Comparison of ENCODE assay signal across 18 cellular contexts in the genomic region with DNA sequence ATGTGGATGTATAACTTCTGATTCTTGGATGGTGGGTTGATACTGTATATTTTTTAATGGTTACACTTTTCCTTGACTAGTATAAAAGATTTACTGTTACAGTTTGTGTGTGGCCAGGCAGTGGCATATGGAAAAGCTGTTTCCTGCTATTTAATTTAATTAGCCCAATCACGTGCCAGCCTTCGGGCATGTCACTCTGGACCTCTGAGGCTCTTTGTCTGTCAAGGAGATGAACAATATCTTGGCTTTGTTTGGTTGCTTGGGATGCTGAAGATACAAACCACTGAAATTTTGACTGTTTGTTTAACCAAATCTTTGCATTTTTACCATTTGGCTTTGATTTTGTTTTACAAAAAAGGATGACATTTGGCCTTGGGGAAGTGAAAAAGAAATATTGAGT.
"Had no signal": no experiment of that assay in that cellular context is flagged by ENCODE, and none has a peak within 500 bp of the region (broad histone marks: within the 10 kb centered on the region; RNA-seq: fewer than 3 reads in every experiment).

No MANE protein-coding gene starts in this region.

- H3K9me3 ChIP-seq: adrenal gland, ascending aorta, upper lobe of left lung had no signal

- H3K79me2 ChIP-seq: parathyroid adenoma had no signal

- H3K27ac ChIP-seq: adrenal gland, brain microvascular endothelial cell, foreskin keratinocyte, parathyroid adenoma, upper lobe of left lung, VCaP had no signal

- H3K27me3 ChIP-seq: adrenal gland, ascending aorta, brain microvascular endothelial cell, foreskin keratinocyte, upper lobe of left lung had no signal

- H2AFZ ChIP-seq: parathyroid adenoma had no signal

- H3K4me3 ChIP-seq: adrenal gland, ascending aorta, upper lobe of left lung had no signal

- DNase-seq: activated CD4-positive, alpha-beta T cell treated with anti-CD3 and anti-CD28 coated beads, Interleukin-2, amount 50 U/mL, for 1 hour; activated CD4-positive, CD25-positive, alpha-beta regulatory T cell treated with anti-CD3 and anti-CD28 coated beads, Interleukin-2, amount 50 U/mL, for 72 hours; activated CD8-positive, alpha-beta T cell treated with anti-CD3 and anti-CD28 coated beads, Interleukin-2, amount 10 ng/mL, durations not matched to agents 7 days and 5 days; activated T-cell treated with anti-CD3 and anti-CD28 coated beads, Interleukin-2, amount 50 U/mL, for 24 hours; adrenal gland; brain microvascular endothelial cell; effector CD4-positive, alpha-beta T cell; foreskin keratinocyte; small intestine; stimulated activated CD8-positive, alpha-beta memory T cell treated with anti-CD3 and anti-CD28 coated beads, Interleukin-4, amount 100 ng/mL, for 48 hours; stimulated activated naive CD4-positive, alpha-beta T cell; upper lobe of left lung had no signal

- ATAC-seq: activated CD8-positive, alpha-beta T cell treated with anti-CD3 and anti-CD28 coated beads, Interleukin-2, amount 10 ng/mL, durations not matched to agents 7 days and 5 days; activated naive CD4-positive, alpha-beta T cell treated with anti-CD3 and anti-CD28 coated beads, Interleukin-2, amount 50 U/mL, for 72 hours; activated T-helper 17 cell treated with anti-CD3 and anti-CD28 coated beads, Interleukin-2, amount 50 U/mL, for 72 hours; foreskin keratinocyte; sciatic nerve had no signal

- H3K4me1 ChIP-seq: adrenal gland, foreskin keratinocyte, parathyroid adenoma, upper lobe of left lung had no signal

- H3K36me3 ChIP-seq: adrenal gland, brain microvascular endothelial cell, upper lobe of left lung had no signal
